15 cellular contexts compared by ENCODE assay signal in the genomic region with DNA sequence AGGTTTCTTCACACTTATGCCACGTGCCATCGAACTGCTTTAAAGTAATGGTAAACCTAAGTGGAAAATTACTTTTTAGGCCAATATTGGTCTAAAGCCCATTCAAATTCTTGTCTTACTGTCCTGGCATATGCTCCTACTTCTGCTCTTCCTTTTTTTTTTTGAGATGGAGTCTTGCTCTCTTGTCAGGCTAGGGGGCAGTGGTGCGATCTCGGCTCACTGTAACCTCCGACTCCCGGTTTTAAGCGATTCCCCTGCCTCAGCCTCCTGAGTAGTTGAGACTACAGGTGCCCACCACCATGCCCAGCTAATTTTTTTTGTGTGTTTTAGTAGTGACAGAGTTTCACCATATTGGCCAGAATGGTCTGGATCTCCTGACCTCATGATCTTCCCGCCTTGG.
DNase-seq lines count a peak whose midpoint lies in the region; ATAC-seq and TF ChIP-seq lines count a peak whose summit lies in the region.
"Had no signal": no experiment of that assay in that cellular context is flagged by ENCODE, and none has a peak within 500 bp of the region (broad histone marks: within the 10 kb centered on the region; RNA-seq: fewer than 3 reads in every experiment).

No MANE protein-coding gene starts in this region.

- CTCF ChIA-PET in SK-N-SH (lab: Yijun Ruan, JAX) = interaction anchor here (0.8 to 3.3 kb wide), 20 partner anchors 10 to 1246 kb away, joined by 3 to 35 read pairs (median 4); no protein-coding TSS in a partner anchor

- ATAC-seq in GM21528 (IDR thresholded peaks at IDR 0.05; ENCODE audit: low FRiP score, unreplicated experiment) (no peak), HG03025 (IDR thresholded peaks at IDR 0.05; ENCODE audit: low FRiP score, unreplicated experiment) (no peak), HG03469 (IDR thresholded peaks at IDR 0.05; ENCODE audit: unreplicated experiment) (no peak)
- ATAC-seq: activated T-cell treated with anti-CD3 and anti-CD28 coated beads, Interleukin-2, amount 50 U/mL, for 4 hours; foreskin keratinocyte had no signal

- TF ChIP-seq RAD21 in SK-N-SH (IDR thresholded peaks at IDR 0.05; ENCODE audit: low read length) = no peak

- no peaks in the 10 kb centered on the region for H4K20me1 ChIP-seq in SK-N-SH (ENCODE audit: insufficient read depth)

- no peak overlapping the region for H3K27ac ChIP-seq in SK-N-SH (ENCODE audit: low read depth in 2 of 2, low read length in 1 of 2)
- H3K27ac ChIP-seq in iPS DF 6.9 (ENCODE audit: low read length) = no peak overlapping the region
- H3K27ac ChIP-seq: foreskin keratinocyte had no signal

- TF ChIP-seq CTCF in AG09309 (IDR thresholded peaks at IDR 0.05; ENCODE audit: control insufficient read depth, insufficient read depth, low read depth, low read length, missing control alignments) (peak; percentile 16), LNCaP clone FGC (IDR thresholded peaks at IDR 0.05; ENCODE audit: control insufficient read depth, extremely low read depth, insufficient read depth) (peak; percentile 25; the same call in 1 of the 2 replicates), SK-N-SH (IDR thresholded peaks at IDR 0.05) (peak; percentile 52)

- no peak for DNase-seq in AG09309 (ENCODE audit: low read depth)
- no peak for DNase-seq in LNCaP clone FGC (ENCODE audit: low read depth)
- DNase-seq in SK-N-SH = no peak
- peak; percentile 20 for DNase-seq in iPS DF 6.9 (ENCODE audit: low read depth, low spot score)
- no peak for DNase-seq in anterior cingulate cortex (lab: John Stamatoyannopoulos, UW)
- DNase-seq: activated CD4-positive, alpha-beta T cell treated with anti-CD3 and anti-CD28 coated beads, Interleukin-2, amount 50 U/mL, for 1 hour; activated naive CD8-positive, alpha-beta T cell treated with anti-CD3 and anti-CD28 coated beads, Interleukin-2, amount 10 ng/mL, durations not matched to agents 7 days and 5 days; activated T-cell treated with anti-CD3 and anti-CD28 coated beads, Interleukin-2, amount 50 U/mL, for 4 hours; caudate nucleus; foreskin keratinocyte; NCI-H2171; nucleus accumbens had no signal

- POLR2A ChIA-PET in SK-N-SH (lab: Yijun Ruan, JAX) = no interaction called here

- 27% methylated on average over 8 of the region's 8 CpGs for WGBS in SK-N-SH (ENCODE audit: low lambda C conversion rate)
- WGBS in iPS DF 6.9 (ENCODE audit: insufficient coverage, insufficient read length) = no CpG with 5 or more reads among the region's 8 CpGs

- H3K4me1 ChIP-seq in SK-N-SH (ENCODE audit: control insufficient read depth in 1 of 2, insufficient read depth in 2 of 2, low read depth in 1 of 2, low read length in 1 of 2) = no peaks in the 10 kb centered on the region
- no peaks in the 10 kb centered on the region for H3K4me1 ChIP-seq in iPS DF 6.9 (ENCODE audit: control insufficient read depth, insufficient read depth, low read length)

- H3K9ac ChIP-seq in SK-N-SH = no peak overlapping the region

- no peaks in the 10 kb centered on the region for H3K79me2 ChIP-seq in SK-N-SH (ENCODE audit: insufficient read depth)

- H3K36me3 ChIP-seq in SK-N-SH (replicated peaks in 1 of 2; ENCODE audit: control insufficient read depth in 1 of 2, insufficient read depth in 2 of 2, low read length in 1 of 2) (no peaks in the 10 kb centered on the region), iPS DF 6.9 (ENCODE audit: control insufficient read depth, insufficient read depth, low read length) (no peaks in the 10 kb centered on the region)

- H3F3A ChIP-seq in SK-N-SH (replicated peaks; ENCODE audit: insufficient read depth) = no peaks in the 10 kb centered on the region

- H2AFZ ChIP-seq in SK-N-SH (ENCODE audit: low read depth) = no peak overlapping the region

- H3K4me3 ChIP-seq in AG09309 (ENCODE audit: control insufficient read depth, low read depth, low read length) (no peak overlapping the region), LNCaP clone FGC (ENCODE audit: low read depth, low read length) (no peak overlapping the region), SK-N-SH (ENCODE audit: low read depth in 2 of 2, low read length in 1 of 2) (no peak overlapping the region), iPS DF 6.9 (ENCODE audit: low read length) (no peak overlapping the region)

- no peak for TF ChIP-seq EP300 in SK-N-SH (IDR thresholded peaks at IDR 0.05; ENCODE audit: borderline replicate concordance in 1 of 2, low read depth in 1 of 2, low read length in 1 of 2)

- H3K4me2 ChIP-seq in SK-N-SH = no peak overlapping the region

- H3K27me3 ChIP-seq in SK-N-SH (ENCODE audit: insufficient read depth) (no peaks in the 10 kb centered on the region), iPS DF 6.9 (ENCODE audit: control insufficient read depth, insufficient read depth, low read length) (no peaks in the 10 kb centered on the region)
- H3K27me3 ChIP-seq: foreskin keratinocyte had no signal

- H3K9me3 ChIP-seq in SK-N-SH (no peaks in the 10 kb centered on the region), iPS DF 6.9 (ENCODE audit: control insufficient read depth, insufficient read depth, low read length) (no peaks in the 10 kb centered on the region)

- H3K9me2 ChIP-seq in SK-N-SH = no peaks in the 10 kb centered on the region

TF ChIP-seq in SK-N-SH, 30 proteins besides CTCF, POLR2A, EP300 and RAD21:
- TF ChIP-seq USF2 (IDR thresholded peaks at IDR 0.05; ENCODE audit: borderline replicate concordance, low read depth, low read length) (no peak), RFX5 (IDR thresholded peaks at IDR 0.05; ENCODE audit: low read length) (no peak)
